17 cellular contexts compared by ENCODE assay signal in genomic region chr9:99375481-99375880, GRCh38.
A peak's percentile ranks its signal among the peaks of the same experiment; 100 is the strongest.
DNase-seq lines count a peak whose midpoint lies in the region; ATAC-seq, FAIRE-seq and TF ChIP-seq lines count a peak whose summit lies in the region.
"Had no signal": no experiment of that assay in that cellular context is flagged by ENCODE, and none has a peak within 500 bp of the region (broad histone marks: within the 10 kb centered on the region; RNA-seq: fewer than 3 reads in every experiment).

No MANE protein-coding gene starts in this region.

- H3K9ac ChIP-seq in adipocyte (ENCODE audit: low read length) (no peak overlapping the region), endothelial cell of umbilical vein (replicated peaks; ENCODE audit: extremely low read depth, insufficient read depth, low read length) (no peak overlapping the region)
- H3K9ac ChIP-seq: BLaER1 had no signal

- POLR2A ChIA-PET in endothelial cell of umbilical vein (lab: Charles Lee): no interaction called here

- TF ChIP-seq CTCF in endothelial cell of umbilical vein (IDR thresholded peaks at IDR 0.05; ENCODE audit: extremely low read depth in 1 of 2, insufficient read depth in 1 of 2, low read depth in 1 of 2, low read length in 2 of 2) (no peak), heart left ventricle (IDR thresholded peaks at IDR 0.05) (no peak)

- H3K4me1 Mint-ChIP-seq in stimulated activated memory B cell treated with anti-CD40 and anti-IgM and Interleukin-4, amounts not matched to agents 10 μg/mL and 1 μg/mL and 100 μg/mL, for 72 hours: peaks cover 7% of the 10 kb centered on the region
- H3K4me1 Mint-ChIP-seq: CD14-positive monocyte; CD4-positive, alpha-beta memory T cell had no signal

- intact Hi-C loops in endothelial cell of umbilical vein (cut with micrococcal nuclease): no loop called here
- intact Hi-C loops in heart left ventricle (cut with DNase I): no loop called here

- H3K27ac Mint-ChIP-seq in stimulated activated memory B cell treated with anti-CD40 and anti-IgM and Interleukin-4, amounts not matched to agents 10 μg/mL and 1 μg/mL and 100 μg/mL, for 72 hours: peak overlapping the region; percentile 10
- H3K27ac Mint-ChIP-seq: CD14-positive monocyte; CD4-positive, alpha-beta memory T cell had no signal

- H3K27me3 Mint-ChIP-seq in stimulated activated memory B cell treated with anti-CD40 and anti-IgM and Interleukin-4, amounts not matched to agents 10 μg/mL and 1 μg/mL and 100 μg/mL, for 72 hours: peaks cover 24% of the 10 kb centered on the region

- H3K27me3 ChIP-seq in adipocyte (replicated peaks; ENCODE audit: control insufficient read depth, insufficient read depth, low read length): no peaks in the 10 kb centered on the region
- peaks cover 0 to 1% of the 10 kb centered on the region in 2 experiments for H3K27me3 ChIP-seq in endothelial cell of umbilical vein (ENCODE audit: control insufficient read depth in 2 of 2, insufficient read depth in 2 of 2, low read length in 2 of 2)
- H3K27me3 ChIP-seq in heart left ventricle: no peaks in the 10 kb centered on the region
- H3K27me3 ChIP-seq: BLaER1 had no signal

- no peak for ATAC-seq in stimulated activated memory B cell treated with anti-CD40 and anti-IgM and Interleukin-4, amounts not matched to agents 10 μg/mL and 1 μg/mL and 100 μg/mL, for 72 hours
- ATAC-seq in heart left ventricle (no peak), GM21619 (IDR thresholded peaks at IDR 0.05; ENCODE audit: unreplicated experiment) (no peak)
- ATAC-seq: GM12878, HepG2 had no signal

- no peak overlapping the region for H2AFZ ChIP-seq in endothelial cell of umbilical vein (ENCODE audit: low read depth, low read length)

- no peaks in the 10 kb centered on the region for H3K36me3 Mint-ChIP-seq in stimulated activated memory B cell treated with anti-CD40 and anti-IgM and Interleukin-4, amounts not matched to agents 10 μg/mL and 1 μg/mL and 100 μg/mL, for 72 hours
- H3K36me3 Mint-ChIP-seq: CD14-positive monocyte; CD4-positive, alpha-beta memory T cell had no signal

- no peak overlapping the region for H3K4me3 Mint-ChIP-seq in stimulated activated memory B cell treated with anti-CD40 and anti-IgM and Interleukin-4, amounts not matched to agents 10 μg/mL and 1 μg/mL and 100 μg/mL, for 72 hours
- H3K4me3 Mint-ChIP-seq: CD14-positive monocyte; CD4-positive, alpha-beta memory T cell had no signal

- dilution Hi-C loops in endothelial cell of umbilical vein (cut with MboI; ENCODE audit: extremely low pct_ligation_motif_present, low sequenced_read_pairs): no loop called here

- CTCF ChIA-PET in endothelial cell of umbilical vein (lab: Charles Lee): interaction anchor here (0.8 kb wide), 1 partner anchor 10 kb away, joined by 3 read pairs; no protein-coding TSS in a partner anchor

- H4K20me1 ChIP-seq in endothelial cell of umbilical vein (replicated peaks; ENCODE audit: control insufficient read depth, extremely low read depth, insufficient read depth, low read length): no peaks in the 10 kb centered on the region
- H4K20me1 ChIP-seq: BLaER1 had no signal

- WGBS in heart left ventricle, 4 donors: 65 to 74% (median 67%) methylated on average over 3 of the region's 3 CpGs

- no peaks in the 10 kb centered on the region for H3K79me2 ChIP-seq in endothelial cell of umbilical vein (ENCODE audit: control insufficient read depth, insufficient read depth, low read length)

- DNase-seq in EH (ENCODE audit: low read depth) (peak; percentile 47), adipocyte (ENCODE audit: low read depth) (peak; percentile 41), endothelial cell of umbilical vein (ENCODE audit: low read depth, low spot score) (no peak), heart left ventricle (no peak), COR-L47 (lab: John Stamatoyannopoulos, UW) (no peak)
- DNase-seq: 8988T; Calu3; CD4-positive, alpha-beta memory T cell; DMS79 treated with DMSO at 0.1 percent for 48 hours; EL had no signal

- no peaks in the 10 kb centered on the region for H3K9me1 ChIP-seq in endothelial cell of umbilical vein (replicated peaks; ENCODE audit: control insufficient read depth, extremely low read depth, insufficient read depth, low read length)

- TF ChIP-seq POLR2A in endothelial cell of umbilical vein (IDR thresholded peaks at IDR 0.05; ENCODE audit: low read depth, low read length) (no peak), heart left ventricle (IDR thresholded peaks at IDR 0.05) (no peak)

- H3K36me3 ChIP-seq in adipocyte (ENCODE audit: control insufficient read depth, insufficient read depth, low read length, severe bottlenecking) (no peaks in the 10 kb centered on the region), endothelial cell of umbilical vein (ENCODE audit: control insufficient read depth in 2 of 2, extremely low read depth in 1 of 2, insufficient read depth in 2 of 2, low read length in 2 of 2) (no peaks in the 10 kb centered on the region), heart left ventricle (no peaks in the 10 kb centered on the region)
- H3K36me3 ChIP-seq: BLaER1, HAP-1 had no signal

- H3K9me3 ChIP-seq in adipocyte (ENCODE audit: control insufficient read depth, low read length): no peaks in the 10 kb centered on the region
- H3K9me3 ChIP-seq in endothelial cell of umbilical vein (replicated peaks; ENCODE audit: control insufficient read depth, insufficient read depth, low read length): no peaks in the 10 kb centered on the region
- H3K9me3 ChIP-seq in heart left ventricle: no peaks in the 10 kb centered on the region
- H3K9me3 ChIP-seq: BLaER1, HAP-1 had no signal

- FAIRE-seq in endothelial cell of umbilical vein (lab: Jason Lieb, UNC): peak; percentile 26
- FAIRE-seq: GM12878, HepG2 had no signal

- H3K4me3 ChIP-seq in adipocyte (ENCODE audit: low read length) (no peak overlapping the region), endothelial cell of umbilical vein (replicated peaks in 1 of 3; ENCODE audit: insufficient read depth in 1 of 3, low read depth in 1 of 3, low read length in 3 of 3) (no peak overlapping the region), heart left ventricle (no peak overlapping the region)
- H3K4me3 ChIP-seq: BLaER1, GM12878, HAP-1 had no signal

- H3K4me2 ChIP-seq in endothelial cell of umbilical vein (ENCODE audit: insufficient read depth, low read length): no peak overlapping the region
- H3K4me2 ChIP-seq: BLaER1 had no signal

- no peak overlapping the region for H3K27ac ChIP-seq in endothelial cell of umbilical vein (ENCODE audit: insufficient read depth, low read depth, low read length)
- no peak overlapping the region for H3K27ac ChIP-seq in heart left ventricle
- H3K27ac ChIP-seq: BLaER1 had no signal

- BruUV-seq in endothelial cell of umbilical vein (replicated peaks; lab: Mats Ljungman, UMichigan): no TSS peak

- H3K4me1 ChIP-seq in adipocyte (ENCODE audit: control insufficient read depth, insufficient read depth, low read length) (peaks cover 9% of the 10 kb centered on the region), endothelial cell of umbilical vein (ENCODE audit: control insufficient read depth, extremely low read depth, insufficient read depth, low read length) (peaks cover 4% of the 10 kb centered on the region), heart left ventricle (no peaks in the 10 kb centered on the region)
- H3K4me1 ChIP-seq: BLaER1 had no signal

- H3K9me3 Mint-ChIP-seq in stimulated activated memory B cell treated with anti-CD40 and anti-IgM and Interleukin-4, amounts not matched to agents 10 μg/mL and 1 μg/mL and 100 μg/mL, for 72 hours: no peaks in the 10 kb centered on the region
- H3K9me3 Mint-ChIP-seq: CD14-positive monocyte; CD4-positive, alpha-beta memory T cell had no signal

TF ChIP-seq in endothelial cell of umbilical vein, 7 proteins besides CTCF, POLR2A, EP300 and RAD21:
- TF ChIP-seq MYC (IDR thresholded peaks at IDR 0.05; ENCODE audit: low read depth, low read length) (no peak), FOS (IDR thresholded peaks at IDR 0.05; ENCODE audit: borderline replicate concordance, insufficient read depth, low read length) (no peak), GATA2 (IDR thresholded peaks at IDR 0.05; ENCODE audit: insufficient read depth, insufficient read length, low read depth, low read length) (peak; percentile 39)
TF ChIP-seq in endothelial cell of umbilical vein: peak in this region for 1.

Comparison
In these comparisons a context has a peak if more than half of its experiments do, and no peak if none do; other contexts are left out.
1. DNase-seq: peak in EH (single experiment) and adipocyte (single experiment); none in endothelial cell of umbilical vein (single experiment), heart left ventricle (0 of 5) and COR-L47 (single experiment).